In genomic region chr21:44082648-44083436, GRCh38 we compare ENCODE assay signal across 9 cellular contexts. TPM values are rescaled to one million over a fixed set of nuclear protein-coding genes. Genes with fewer than 3 reads are reported as not detected.
DNase-seq lines count a peak whose midpoint lies in the region; ATAC-seq and TF ChIP-seq lines count a peak whose summit lies in the region.
"Had no signal": no experiment of that assay in that cellular context is flagged by ENCODE, and none has a peak within 500 bp of the region (broad histone marks: within the 10 kb centered on the region; RNA-seq: fewer than 3 reads in every experiment).

No MANE protein-coding gene starts in this region.

- TF ChIP-seq EP300 in transverse colon (IDR thresholded peaks at IDR 0.05; ENCODE audit: low read depth) (no peak), sigmoid colon (IDR thresholded peaks at IDR 0.05) (no peak)

- H3K4me3 ChIP-seq in transverse colon (no peak overlapping the region), sigmoid colon (no peak overlapping the region)

- TF ChIP-seq POLR2A in transverse colon (IDR thresholded peaks at IDR 0.05) = no peak
- TF ChIP-seq POLR2A in sigmoid colon (IDR thresholded peaks at IDR 0.05) = no peak

- peak overlapping the region; percentile 79 for H3K4me3 Mint-ChIP-seq in activated naive CD4-positive, alpha-beta T cell treated with anti-CD3 and anti-CD28 coated beads, Interleukin-2, amount 10 ng/mL, durations not matched to agents 7 days and 5 days
- no peak overlapping the region for H3K4me3 Mint-ChIP-seq in memory B cell

- H3K4me1 ChIP-seq in transverse colon = peaks cover 4 to 18% (median 8%) of the 10 kb centered on the region in 4 donors
- H3K4me1 ChIP-seq in sigmoid colon = peaks cover 0 to 8% (median 0%) of the 10 kb centered on the region in 4 donors

- no peaks in the 10 kb centered on the region for H3K9me3 Mint-ChIP-seq in activated naive CD4-positive, alpha-beta T cell treated with anti-CD3 and anti-CD28 coated beads, Interleukin-2, amount 10 ng/mL, durations not matched to agents 7 days and 5 days
- H3K9me3 Mint-ChIP-seq in memory B cell = no peaks in the 10 kb centered on the region

- H3K4me1 Mint-ChIP-seq in activated naive CD4-positive, alpha-beta T cell treated with anti-CD3 and anti-CD28 coated beads, Interleukin-2, amount 10 ng/mL, durations not matched to agents 7 days and 5 days = peaks cover 95% of the 10 kb centered on the region
- peaks cover 2% of the 10 kb centered on the region for H3K4me1 Mint-ChIP-seq in memory B cell

- H3K36me3 ChIP-seq in transverse colon (peaks cover 0 to 30% (median 12%) of the 10 kb centered on the region in 4 donors), sigmoid colon (peaks cover 4 to 98% (median 36%) of the 10 kb centered on the region in 4 donors)

- WGBS in transverse colon (ENCODE audit: low coverage in 1 of 2), 2 donors = 80 to 86% methylated on average over 10 to 24 of the region's 24 CpGs
- 85 to 87% methylated on average over 24 of the region's 24 CpGs for WGBS in sigmoid colon, 2 donors

- no peak for TF ChIP-seq CTCF in transverse colon (IDR thresholded peaks at IDR 0.05)
- no peak for TF ChIP-seq CTCF in sigmoid colon (IDR thresholded peaks at IDR 0.05)
- no peak for TF ChIP-seq CTCF in GM20000 (IDR thresholded peaks at IDR 0.05; ENCODE audit: extremely low read depth, missing control alignments)

- H3K27ac Mint-ChIP-seq in activated naive CD4-positive, alpha-beta T cell treated with anti-CD3 and anti-CD28 coated beads, Interleukin-2, amount 10 ng/mL, durations not matched to agents 7 days and 5 days = peak overlapping the region; percentile 99
- peak overlapping the region; percentile 63 for H3K27ac Mint-ChIP-seq in memory B cell

- CTCF ChIA-PET in activated naive CD4-positive, alpha-beta T cell treated with anti-CD3 and anti-CD28 coated beads, Interleukin-2, amount 10 ng/mL, durations not matched to agents 7 days and 5 days (lab: Charles Lee) = interaction anchor here (1.0 to 2.5 kb wide), 3 partner anchors 8 to 69 kb away, joined by 3 to 13 read pairs (median 11); no protein-coding TSS in a partner anchor

- in situ Hi-C loops in transverse colon (cut with MboI; ENCODE audit: low pct_ligation_motif_present in 1 of 4, low pct_unique_long_range_greater_than_20kb in 1 of 4, low sequenced_read_pairs in 3 of 4) = no loop called here

- no peaks in the 10 kb centered on the region for H3K9me3 ChIP-seq in transverse colon
- no peaks in the 10 kb centered on the region for H3K9me3 ChIP-seq in sigmoid colon

- intact Hi-C loops in transverse colon (cut with DNase I; ENCODE audit: low total_unique reads) (no loop called here), sigmoid colon (cut with DNase I) (no loop called here)

- ATAC-seq in memory B cell (ENCODE audit: low read depth) = no peak
- ATAC-seq: SK-N-SH treated with all-trans-retinoic acid at 6 μM for 48 hours had no signal

- H3K27ac ChIP-seq in angular gyrus (ENCODE audit: low read depth, low read length) (peak overlapping the region; percentile 100), transverse colon (peak overlapping the region; percentile 35 to 83 (median 60)), sigmoid colon (peak overlapping the region in 1 of 4 donors; percentile 36)

- no peaks in the 10 kb centered on the region for H3K27me3 ChIP-seq in transverse colon
- H3K27me3 ChIP-seq in sigmoid colon = no peaks in the 10 kb centered on the region

- peak; percentile 37 for DNase-seq in activated naive CD4-positive, alpha-beta T cell treated with anti-CD3 and anti-CD28 coated beads, Interleukin-2, amount 10 ng/mL, durations not matched to agents 7 days and 5 days
- DNase-seq in activated naive CD4-positive, alpha-beta T cell treated with Interleukin-2 at 50 U/mL for 16 hours = no peak
- no peak for DNase-seq in memory B cell (ENCODE audit: low spot score in 2 of 2)
- DNase-seq in transverse colon = no peak
- no peak for DNase-seq in sigmoid colon
- DNase-seq in NCI-H226 = no peak
- DNase-seq in GM20000 (ENCODE audit: low spot score) = no peak

- H3K36me3 Mint-ChIP-seq in activated naive CD4-positive, alpha-beta T cell treated with anti-CD3 and anti-CD28 coated beads, Interleukin-2, amount 10 ng/mL, durations not matched to agents 7 days and 5 days = peaks cover 82% of the 10 kb centered on the region
- H3K36me3 Mint-ChIP-seq in memory B cell = peaks cover 32% of the 10 kb centered on the region

- H3K27me3 Mint-ChIP-seq in activated naive CD4-positive, alpha-beta T cell treated with anti-CD3 and anti-CD28 coated beads, Interleukin-2, amount 10 ng/mL, durations not matched to agents 7 days and 5 days = no peaks in the 10 kb centered on the region
- H3K27me3 Mint-ChIP-seq in memory B cell = no peaks in the 10 kb centered on the region

RNA-seq across cellular contexts. Expression of gene PWP2, which starts 24.4 kb away (rescaled TPM):
- total RNA-seq in transverse colon = 10 to 100 TPM in 3 of 4 donors, not detected in 1; 11.9 to 19.9 (median 12.1) TPM
- 1 to 10 TPM; 1.4 to 8.6 (median 6.1) TPM for total RNA-seq in sigmoid colon
- polyA plus RNA-seq in sigmoid colon = 10 to 100 TPM in 1 of 3 donors, 1 to 10 TPM in 2; 1.4 to 10.8 (median 1.8) TPM

RNA-seq across cellular contexts. Expression of gene GATD3, which starts 50.6 kb away (rescaled TPM):
- total RNA-seq in transverse colon (10 to 100 TPM in 3 of 4 donors, 1 to 10 TPM in 1; 3.6 to 71.1 (median 15.9) TPM), sigmoid colon (10 to 100 TPM in 3 of 4 donors, 1 to 10 TPM in 1; 6.5 to 34.6 (median 10.9) TPM)
- 10 to 100 TPM; 12.5 to 68.2 (median 12.6) TPM for polyA plus RNA-seq in sigmoid colon
